In genomic region chr14:67938046-67938445, GRCh38 we compare ENCODE assay signal across 20 cellular contexts.
DNase-seq lines count a peak whose midpoint lies in the region; ATAC-seq, FAIRE-seq and TF ChIP-seq lines count a peak whose summit lies in the region.
"Had no signal": no experiment of that assay in that cellular context is flagged by ENCODE, and none has a peak within 500 bp of the region (broad histone marks: within the 10 kb centered on the region; RNA-seq: fewer than 3 reads in every experiment).

No MANE protein-coding gene starts in this region.

- DNase-seq in A549 (ENCODE audit: low read depth in 1 of 2, low spot score in 1 of 2) (no peak), Panc1 (ENCODE audit: low read depth, low spot score) (no peak), cerebellar cortex (ENCODE audit: low spot score) (peak; percentile 54), retinal pigment epithelial cell (ENCODE audit: low read depth) (peak; percentile 75), dorsolateral prefrontal cortex (no peak), glutamatergic neuron (no peak), cerebellar nuclear complex (lab: John Stamatoyannopoulos, UW) (no peak)
- no peak for DNase-seq in stimulated activated CD4-positive, alpha-beta T cell treated with anti-CD3 and anti-CD28 coated beads, Interleukin-4, amount 100 ng/mL, for 1 hour
- DNase-seq: 8988T; CD8-positive, alpha-beta memory T cell; KBM-7; NCI-H1048; NCI-H1436 treated with DMSO at 0.1 percent for 48 hours; NCI-H2081 treated with DMSO at 0.1 percent for 48 hours; NCI-H510A; Peyer's patch; Right ventricle myocardium superior had no signal

- TF ChIP-seq RAD21 in A549 (conservative IDR thresholded peaks at IDR 0.05 in 1 of 2, IDR thresholded peaks at IDR 0.05 in 1 of 2), result no peak

- 82% methylated on average over 2 of the region's 2 CpGs for WGBS in A549 (ENCODE audit: missing lambda C conversion rate)

- intact Hi-C loops in Panc1 (cut with micrococcal nuclease; ENCODE audit: unreplicated experiment), result no loop called here
- intact Hi-C loops in dorsolateral prefrontal cortex (cut with DNase I), result no loop called here

- H3K36me3 ChIP-seq in Panc1 (ENCODE audit: control insufficient read depth, insufficient read depth, low read length), result no peaks in the 10 kb centered on the region
- H3K36me3 ChIP-seq: BLaER1, Peyer's patch had no signal

- no peaks in the 10 kb centered on the region for H3K9me3 Mint-ChIP-seq in glutamatergic neuron (ENCODE audit: unreplicated experiment)
- H3K9me3 Mint-ChIP-seq: CD8-positive, alpha-beta memory T cell had no signal

- no peaks in the 10 kb centered on the region for H3K36me3 Mint-ChIP-seq in glutamatergic neuron (ENCODE audit: unreplicated experiment)
- H3K36me3 Mint-ChIP-seq: CD8-positive, alpha-beta memory T cell had no signal

- no peak overlapping the region for H3K27ac Mint-ChIP-seq in glutamatergic neuron (ENCODE audit: unreplicated experiment)
- H3K27ac Mint-ChIP-seq: CD8-positive, alpha-beta memory T cell had no signal

- peaks cover 7% of the 10 kb centered on the region for H3K4me1 Mint-ChIP-seq in glutamatergic neuron (ENCODE audit: low read depth, unreplicated experiment)

- POLR2A ChIA-PET in A549 (lab: Yijun Ruan, JAX) (interaction anchor here (0.9 kb wide), 1 partner anchor 855 kb away, joined by 4 read pairs; no protein-coding TSS in a partner anchor), Panc1 (lab: Charles Lee) (no interaction called here)

- H3K4me3 ChIP-seq in A549 (no peak overlapping the region), Panc1 (ENCODE audit: low read depth in 2 of 2, low read length in 2 of 2) (no peak overlapping the region), retinal pigment epithelial cell (ENCODE audit: low read length) (no peak overlapping the region), dorsolateral prefrontal cortex (no peak overlapping the region)
- H3K4me3 ChIP-seq: BLaER1, Peyer's patch had no signal

- H3K27ac ChIP-seq in A549 (peak overlapping the region; percentile 6 to 49; a peak in 4 of 6 replicates), Panc1 (ENCODE audit: low read length) (peak overlapping the region; percentile 54; the same call in 1 of the 2 replicates), dorsolateral prefrontal cortex (no peak overlapping the region)
- H3K27ac ChIP-seq: BLaER1, Peyer's patch had no signal

- peaks cover 42% of the 10 kb centered on the region for H3K4me1 ChIP-seq in A549
- peaks cover 31% of the 10 kb centered on the region for H3K4me1 ChIP-seq in Panc1 (ENCODE audit: control insufficient read depth, insufficient read depth, low read length)

- CTCF ChIA-PET in A549 (lab: Yijun Ruan, JAX), result interaction anchor here (1.2 to 4.2 kb wide), 3 partner anchors 840 to 879 kb away, joined by 3 to 21 read pairs (median 3); no protein-coding TSS in a partner anchor
- CTCF ChIA-PET in Panc1 (lab: Charles Lee), result no interaction called here

- H3K27me3 Mint-ChIP-seq in glutamatergic neuron (ENCODE audit: unreplicated experiment), result peaks cover 3% of the 10 kb centered on the region
- H3K27me3 Mint-ChIP-seq: CD8-positive, alpha-beta memory T cell had no signal

- ATAC-seq in A549 (no peak), Panc1 (no peak)
- ATAC-seq: HCT116 had no signal

- in situ Hi-C loops in Panc1 (cut with HindIII; ENCODE audit: low pct_unique_long_range_greater_than_20kb, low sequenced_read_pairs), result no loop called here

- TF ChIP-seq CTCF in A549 (IDR thresholded peaks at IDR 0.05), result no peak
- TF ChIP-seq CTCF in Panc1 (IDR thresholded peaks at IDR 0.05), result no peak
- TF ChIP-seq CTCF in retinal pigment epithelial cell (conservative IDR thresholded peaks at IDR 0.05; ENCODE audit: low read depth, low read length), result no peak
- TF ChIP-seq CTCF in dorsolateral prefrontal cortex (IDR thresholded peaks at IDR 0.05 in 54 of 56, conservative IDR thresholded peaks at IDR 0.05 in 2 of 56; ENCODE audit: low read depth in 1 of 56, partially characterized antibody in 56 of 56), result no peak
- no peak for TF ChIP-seq CTCF in glutamatergic neuron (IDR thresholded peaks at IDR 0.05; ENCODE audit: partially characterized antibody, unreplicated experiment)

- H3K9me3 ChIP-seq in A549 (peaks cover 3% of the 10 kb centered on the region; the same call in 1 of the 3 replicates), Panc1 (ENCODE audit: control insufficient read depth, insufficient read depth, low read depth, low read length) (no peaks in the 10 kb centered on the region)
- H3K9me3 ChIP-seq: BLaER1, Peyer's patch had no signal

- TF ChIP-seq EP300 in A549 (IDR thresholded peaks at IDR 0.05), result no peak

- no peak for FAIRE-seq in A549 (lab: Jason Lieb, UNC)
- FAIRE-seq: D721Med had no signal

- no peak overlapping the region for H3K4me3 Mint-ChIP-seq in glutamatergic neuron (ENCODE audit: unreplicated experiment)
- H3K4me3 Mint-ChIP-seq: CD8-positive, alpha-beta memory T cell had no signal

- H3K27me3 ChIP-seq in Panc1 (ENCODE audit: control insufficient read depth, insufficient read depth, low read length) (no peaks in the 10 kb centered on the region), dorsolateral prefrontal cortex (no peaks in the 10 kb centered on the region)
- H3K27me3 ChIP-seq: BLaER1, Peyer's patch had no signal

- BruUV-seq in Panc1 (replicated peaks; lab: Mats Ljungman, UMichigan), result no TSS peak

- no peak overlapping the region for H3K4me2 ChIP-seq in A549
- H3K4me2 ChIP-seq: BLaER1 had no signal

- TF ChIP-seq POLR2A in A549 (IDR thresholded peaks at IDR 0.05; ENCODE audit: low read length), result no peak

TF ChIP-seq in A549, 52 proteins besides CTCF, POLR2A, EP300 and RAD21:
- TF ChIP-seq JUN (IDR thresholded peaks at IDR 0.05) (no peak), KDM5A (IDR thresholded peaks at IDR 0.05) (no peak), MAFK (IDR thresholded peaks at IDR 0.05; ENCODE audit: partially characterized antibody) (no peak), CEBPB (IDR thresholded peaks at IDR 0.05) (no peak), MYC (IDR thresholded peaks at IDR 0.05; ENCODE audit: borderline replicate concordance, low read length) (no peak), HOXB5 (CRISPR knock-in tag; IDR thresholded peaks at IDR 0.05) (no peak)
TF ChIP-seq in A549: peak in this region for 0.

Comparison
In these comparisons a context has a peak if more than half of its experiments do, and no peak if none do; other contexts are left out.
1. DNase-seq: peak in cerebellar cortex (single experiment) and retinal pigment epithelial cell (single experiment); none in A549 (0 of 2), Panc1 (single experiment), dorsolateral prefrontal cortex (0 of 10), glutamatergic neuron (single experiment), cerebellar nuclear complex (0 of 2) and stimulated activated CD4-positive, alpha-beta T cell treated with anti-CD3 and anti-CD28 coated beads, Interleukin-4, amount 100 ng/mL, for 1 hour (single experiment).
2. H3K27ac ChIP-seq: peak in A549 (2 of 2) and Panc1 (single experiment); none in dorsolateral prefrontal cortex (0 of 59).